Comparison of ENCODE assay signal across 8 cellular contexts in genomic region chr17:7836596-7837374, GRCh38.
DNase-seq lines count a peak whose midpoint lies in the region; ATAC-seq and TF ChIP-seq lines count a peak whose summit lies in the region.

No MANE protein-coding gene starts in this region.

- ATAC-seq in HG03457 (IDR thresholded peaks at IDR 0.05; ENCODE audit: unreplicated experiment), result no peak

- DNase-seq in COLO829 (ENCODE audit: low spot score) (peak; percentile 88), HuH-7.5 (ENCODE audit: low spot score) (peak; percentile 70), NOMO-1 treated with DMSO at 0.1 percent for 48 hours (lab: John Stamatoyannopoulos, UW; ENCODE audit: unreplicated experiment) (peak; percentile 93), erythroblast (lab: John Stamatoyannopoulos, UW) (peak; percentile 96 to 97), midbrain (lab: John Stamatoyannopoulos, UW) (peak; percentile 49)
- DNase-seq in activated CD8-positive, alpha-beta memory T cell treated with anti-CD3 and anti-CD28 coated beads, Interleukin-2, amount 50 U/mL, for 48 hours, result peak; percentile 80
- DNase-seq in stimulated activated naive CD4-positive, alpha-beta T cell treated with Interleukin-2 at 50 U/mL for 16 hours (lab: John Stamatoyannopoulos, UW), result peak; percentile 73

- no peak for TF ChIP-seq POLR2A in erythroblast (IDR thresholded peaks at IDR 0.05; ENCODE audit: low read length)
